In the genomic region with DNA sequence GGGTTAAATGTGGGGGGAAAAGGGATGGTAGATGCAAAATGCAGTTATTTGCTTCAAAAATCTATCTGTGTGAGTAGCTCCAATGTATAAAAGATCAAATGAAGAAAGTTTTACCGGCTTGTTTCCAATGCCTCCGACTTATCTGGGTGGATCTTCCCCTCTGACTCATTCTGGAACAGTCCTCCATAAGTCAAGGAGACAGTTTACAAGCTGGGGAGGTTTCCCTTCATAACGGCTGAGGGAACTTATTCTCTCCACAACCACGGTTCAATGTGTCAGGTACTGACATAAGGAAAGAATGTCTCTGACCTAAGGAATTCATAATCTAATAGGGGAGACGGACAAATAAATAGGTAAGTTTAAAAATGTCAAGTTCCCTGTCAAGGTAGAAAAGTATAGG, we compare ENCODE assay signal across 8 cellular contexts. TPM values are rescaled to one million over a fixed set of nuclear protein-coding genes. Genes with fewer than 3 reads are reported as not detected.
DNase-seq lines count a peak whose midpoint lies in the region; ATAC-seq and TF ChIP-seq lines count a peak whose summit lies in the region.

No MANE protein-coding gene starts in this region.

- no peak overlapping the region for H3K9ac ChIP-seq in skeletal muscle satellite cell (ENCODE audit: low read depth, low read length)

- DNase-seq in GM03348 (ENCODE audit: low spot score) (peak; percentile 78), SW480 (ENCODE audit: low spot score) (peak; percentile 67), fibroblast of the aortic adventitia (ENCODE audit: low read depth) (peak; percentile 70), CD1c-positive myeloid dendritic cell (ENCODE audit: extremely low spot score) (no peak), iPS-NIHi7 (ENCODE audit: extremely low spot score) (no peak), GM19240 (ENCODE audit: insufficient read length, low spot score) (no peak)

- peak overlapping the region; percentile 94 for H3K4me2 ChIP-seq in skeletal muscle satellite cell (ENCODE audit: low read length)

- no peaks in the 10 kb centered on the region for H3K36me3 ChIP-seq in skeletal muscle satellite cell (ENCODE audit: insufficient read depth, low read length)

- peaks cover 33% of the 10 kb centered on the region for H3K4me1 ChIP-seq in skeletal muscle satellite cell (ENCODE audit: control insufficient read depth, insufficient read depth, low read length)

- no peak for TF ChIP-seq CTCF in fibroblast of the aortic adventitia (IDR thresholded peaks at IDR 0.05; ENCODE audit: insufficient read depth, low read length)

- ATAC-seq in HG03196 (IDR thresholded peaks at IDR 0.05; ENCODE audit: unreplicated experiment) = no peak

- no peaks in the 10 kb centered on the region for H3K9me3 ChIP-seq in skeletal muscle satellite cell (replicated peaks; ENCODE audit: low read length)

- no peaks in the 10 kb centered on the region for H3K27me3 ChIP-seq in skeletal muscle satellite cell (ENCODE audit: control insufficient read depth, insufficient read depth, low read length)

- no peak overlapping the region for H3K4me3 ChIP-seq in fibroblast of the aortic adventitia (ENCODE audit: low read depth, low read length)
- peak overlapping the region; percentile 72 for H3K4me3 ChIP-seq in skeletal muscle satellite cell (ENCODE audit: low read length)

RNA-seq across cellular contexts. Expression of a gene that starts 49.7 kb away (rescaled TPM):
- total RNA-seq in fibroblast of the aortic adventitia (ENCODE audit: low replicate concordance) = 0.16 and 2.4 TPM in 2 replicates
- total RNA-seq in skeletal muscle satellite cell (2012; rRNA removed) = 2.2 and 4.1 TPM in 2 replicates

Comparison
In these comparisons a context has a peak if more than half of its experiments do, and no peak if none do; other contexts are left out.
1. DNase-seq: peak in GM03348 (single experiment), SW480 (single experiment) and fibroblast of the aortic adventitia (single experiment); none in CD1c-positive myeloid dendritic cell (single experiment), iPS-NIHi7 (single experiment) and GM19240 (single experiment).